Comparison of ENCODE assay signal across 19 cellular contexts in genomic region chr7:40043164-40043563, GRCh38.
DNase-seq lines count a peak whose midpoint lies in the region; ATAC-seq and TF ChIP-seq lines count a peak whose summit lies in the region.
"Had no signal": no experiment of that assay in that cellular context is flagged by ENCODE, and none has a peak within 500 bp of the region (broad histone marks: within the 10 kb centered on the region; RNA-seq: fewer than 3 reads in every experiment).

No MANE protein-coding gene starts in this region.

- no peak overlapping the region for H2BK5ac ChIP-seq in H9 (ENCODE audit: insufficient read length, low read length)

- H2AFZ ChIP-seq in H9 (ENCODE audit: low read length): no peak overlapping the region
- H2AFZ ChIP-seq: GM23248 had no signal

- H2BK20ac ChIP-seq in H9 (ENCODE audit: low read depth, low read length, poor library complexity, severe bottlenecking): no peak overlapping the region

- no peaks in the 10 kb centered on the region for H4K20me1 ChIP-seq in H9 (ENCODE audit: control insufficient read depth, insufficient read depth, insufficient read length)

- no peak overlapping the region for H4K5ac ChIP-seq in H9 (ENCODE audit: insufficient read length, low read depth, low read length)

- no peak overlapping the region for H3K56ac ChIP-seq in H9 (ENCODE audit: insufficient read length, low read depth, low read length)

- no peak overlapping the region for H2BK12ac ChIP-seq in H9 (ENCODE audit: insufficient read length, low read depth, low read length)

- H3K4me3 ChIP-seq in naive thymus-derived CD4-positive, alpha-beta T cell (ENCODE audit: low read length): no peak overlapping the region
- H3K4me3 ChIP-seq: BLaER1, GM23248 had no signal

- H3K4me1 ChIP-seq in H9 (ENCODE audit: insufficient read depth, low read length): no peaks in the 10 kb centered on the region
- H3K4me1 ChIP-seq in naive thymus-derived CD4-positive, alpha-beta T cell (ENCODE audit: control insufficient read depth in 2 of 2, insufficient read depth in 2 of 2, low read length in 2 of 2): no peaks in the 10 kb centered on the region
- H3K4me1 ChIP-seq: BLaER1, Caco-2 had no signal

- H3K9me3 Mint-ChIP-seq in activated T-cell treated with anti-CD3 and anti-CD28 coated beads, Interleukin-2, amount 50 U/mL, for 24 hours: no peaks in the 10 kb centered on the region
- H3K9me3 Mint-ChIP-seq in activated T-cell treated with anti-CD3 and anti-CD28 coated beads, Interleukin-2, amount 50 U/mL, for 4 hours: no peaks in the 10 kb centered on the region
- H3K9me3 Mint-ChIP-seq in H9: no peaks in the 10 kb centered on the region
- H3K9me3 Mint-ChIP-seq in naive thymus-derived CD4-positive, alpha-beta T cell: no peaks in the 10 kb centered on the region
- no peaks in the 10 kb centered on the region for H3K9me3 Mint-ChIP-seq in stimulated activated naive B cell treated with anti-CD40 and anti-IgM and Interleukin-4, amounts not matched to agents 10 μg/mL and 1 μg/mL and 100 μg/mL, for 72 hours
- no peaks in the 10 kb centered on the region for H3K9me3 Mint-ChIP-seq in type B pancreatic cell
- H3K9me3 Mint-ChIP-seq: CD4-positive, CD25-positive, alpha-beta regulatory T cell; CD8-positive, alpha-beta T cell had no signal

- no peak overlapping the region for H3K4me3 Mint-ChIP-seq in activated T-cell treated with anti-CD3 and anti-CD28 coated beads, Interleukin-2, amount 50 U/mL, for 24 hours
- no peak overlapping the region for H3K4me3 Mint-ChIP-seq in activated T-cell treated with anti-CD3 and anti-CD28 coated beads, Interleukin-2, amount 50 U/mL, for 4 hours
- H3K4me3 Mint-ChIP-seq in H9 (no peak overlapping the region), type B pancreatic cell (no peak overlapping the region)
- no peak overlapping the region for H3K4me3 Mint-ChIP-seq in naive thymus-derived CD4-positive, alpha-beta T cell
- no peak overlapping the region for H3K4me3 Mint-ChIP-seq in stimulated activated naive B cell treated with anti-CD40 and anti-IgM and Interleukin-4, amounts not matched to agents 10 μg/mL and 1 μg/mL and 100 μg/mL, for 72 hours
- H3K4me3 Mint-ChIP-seq: B cell; CD4-positive, CD25-positive, alpha-beta regulatory T cell; CD8-positive, alpha-beta T cell had no signal

- H3K36me3 Mint-ChIP-seq in activated T-cell treated with anti-CD3 and anti-CD28 coated beads, Interleukin-2, amount 50 U/mL, for 24 hours (ENCODE audit: low read depth): peaks cover 15% of the 10 kb centered on the region
- peaks cover 3% of the 10 kb centered on the region for H3K36me3 Mint-ChIP-seq in activated T-cell treated with anti-CD3 and anti-CD28 coated beads, Interleukin-2, amount 50 U/mL, for 4 hours (ENCODE audit: insufficient read depth)
- H3K36me3 Mint-ChIP-seq in H9 (ENCODE audit: insufficient read depth in 1 of 3, low read depth in 3 of 3) (peaks cover 0 to 9% (median 8%) of the 10 kb centered on the region in 3 experiments; a peak in 6 of 7 replicates), type B pancreatic cell (peaks cover 9% of the 10 kb centered on the region)
- H3K36me3 Mint-ChIP-seq in naive thymus-derived CD4-positive, alpha-beta T cell: peaks cover 0 to 4% (median 0%) of the 10 kb centered on the region in 5 donors
- peaks cover 9 to 13% of the 10 kb centered on the region in 2 donors for H3K36me3 Mint-ChIP-seq in stimulated activated naive B cell treated with anti-CD40 and anti-IgM and Interleukin-4, amounts not matched to agents 10 μg/mL and 1 μg/mL and 100 μg/mL, for 72 hours

- no peak overlapping the region for H3K4me2 ChIP-seq in H9 (ENCODE audit: insufficient read depth, insufficient read length, low read length)
- H3K4me2 ChIP-seq: BLaER1 had no signal

- peaks cover 3% of the 10 kb centered on the region for H3K4me1 Mint-ChIP-seq in activated T-cell treated with anti-CD3 and anti-CD28 coated beads, Interleukin-2, amount 50 U/mL, for 24 hours (ENCODE audit: low read depth)
- no peaks in the 10 kb centered on the region for H3K4me1 Mint-ChIP-seq in activated T-cell treated with anti-CD3 and anti-CD28 coated beads, Interleukin-2, amount 50 U/mL, for 4 hours (ENCODE audit: low read depth)
- H3K4me1 Mint-ChIP-seq in H9 (no peaks in the 10 kb centered on the region), type B pancreatic cell (ENCODE audit: unreplicated experiment) (no peaks in the 10 kb centered on the region)
- peaks cover 0 to 14% (median 9%) of the 10 kb centered on the region in 7 donors for H3K4me1 Mint-ChIP-seq in naive thymus-derived CD4-positive, alpha-beta T cell
- H3K4me1 Mint-ChIP-seq in stimulated activated naive B cell treated with anti-CD40 and anti-IgM and Interleukin-4, amounts not matched to agents 10 μg/mL and 1 μg/mL and 100 μg/mL, for 72 hours: peaks cover 0 to 1% of the 10 kb centered on the region in 2 donors
- H3K4me1 Mint-ChIP-seq: B cell had no signal

- POLR2A ChIA-PET in naive thymus-derived CD4-positive, alpha-beta T cell (lab: Charles Lee): no interaction called here

- H3K27ac ChIP-seq in H9 (ENCODE audit: insufficient read length, low read depth, low read length): no peak overlapping the region
- no peak overlapping the region for H3K27ac ChIP-seq in naive thymus-derived CD4-positive, alpha-beta T cell (ENCODE audit: low read depth, low read length)
- H3K27ac ChIP-seq: 22Rv1, BLaER1, C4-2B, GM23248 had no signal

- no peaks in the 10 kb centered on the region for H3K23me2 ChIP-seq in H9 (ENCODE audit: insufficient read length, low read depth, low read length, poor library complexity, severe bottlenecking)

- no peaks in the 10 kb centered on the region for H3K79me1 ChIP-seq in H9 (ENCODE audit: insufficient read depth, low read depth, low read length, poor library complexity, severe bottlenecking)

- no peak overlapping the region for H4K8ac ChIP-seq in H9 (replicated peaks; ENCODE audit: insufficient read length, low read depth, low read length)

- no peaks in the 10 kb centered on the region for H3K27me3 Mint-ChIP-seq in activated T-cell treated with anti-CD3 and anti-CD28 coated beads, Interleukin-2, amount 50 U/mL, for 24 hours
- H3K27me3 Mint-ChIP-seq in activated T-cell treated with anti-CD3 and anti-CD28 coated beads, Interleukin-2, amount 50 U/mL, for 4 hours (ENCODE audit: low read depth): no peaks in the 10 kb centered on the region
- no peaks in the 10 kb centered on the region for H3K27me3 Mint-ChIP-seq in H9 (ENCODE audit: low read depth)
- H3K27me3 Mint-ChIP-seq in naive thymus-derived CD4-positive, alpha-beta T cell: no peaks in the 10 kb centered on the region
- no peaks in the 10 kb centered on the region for H3K27me3 Mint-ChIP-seq in stimulated activated naive B cell treated with anti-CD40 and anti-IgM and Interleukin-4, amounts not matched to agents 10 μg/mL and 1 μg/mL and 100 μg/mL, for 72 hours
- H3K27me3 Mint-ChIP-seq in type B pancreatic cell: no peaks in the 10 kb centered on the region
- H3K27me3 Mint-ChIP-seq: B cell; CD4-positive, CD25-positive, alpha-beta regulatory T cell had no signal

- no peak overlapping the region for H2BK15ac ChIP-seq in H9 (ENCODE audit: low read depth, low read length)

- no peak overlapping the region for H3T11ph ChIP-seq in H9 (ENCODE audit: low read length)

- no peak overlapping the region for H3K4ac ChIP-seq in H9 (ENCODE audit: low read depth, low read length)

- H3K27me3 ChIP-seq in H9 (ENCODE audit: insufficient read depth, low read length): no peaks in the 10 kb centered on the region
- no peaks in the 10 kb centered on the region for H3K27me3 ChIP-seq in naive thymus-derived CD4-positive, alpha-beta T cell (ENCODE audit: control insufficient read depth in 2 of 2, insufficient read depth in 2 of 2, low read length in 2 of 2)
- H3K27me3 ChIP-seq: BLaER1 had no signal

- no peak overlapping the region for H2BK120ac ChIP-seq in H9 (ENCODE audit: low read depth, low read length, poor library complexity, severe bottlenecking)

- H2AK5ac ChIP-seq in H9 (ENCODE audit: insufficient read length, low read length): no peak overlapping the region

- no peak for DNase-seq in activated T-cell treated with anti-CD3 and anti-CD28 coated beads, Interleukin-2, amount 50 U/mL, for 24 hours
- DNase-seq in activated T-cell treated with anti-CD3 and anti-CD28 coated beads, Interleukin-2, amount 50 U/mL, for 4 hours: no peak
- DNase-seq in H9 (no peak), type B pancreatic cell (ENCODE audit: extremely low spot score, unreplicated experiment) (no peak)
- no peak for DNase-seq in naive thymus-derived CD4-positive, alpha-beta T cell
- no peak for DNase-seq in stimulated activated naive B cell treated with anti-CD40 and anti-IgM and Interleukin-4, amounts not matched to agents 10 μg/mL and 1 μg/mL and 100 μg/mL, for 72 hours
- DNase-seq: Caco-2; CD4-positive, CD25-positive, alpha-beta regulatory T cell; CD8-positive, alpha-beta T cell; DMS153; DND-41; GM23248; H7 had no signal

- WGBS in H9 (ENCODE audit: extremely low coverage, insufficient read length, low lambda C conversion rate): no CpG with 5 or more reads among the region's 2 CpGs

- no peak for ATAC-seq in activated T-cell treated with anti-CD3 and anti-CD28 coated beads, Interleukin-2, amount 50 U/mL, for 4 hours
- no peak for ATAC-seq in naive thymus-derived CD4-positive, alpha-beta T cell
- ATAC-seq in stimulated activated naive B cell treated with anti-CD40 and anti-IgM and Interleukin-4, amounts not matched to agents 10 μg/mL and 1 μg/mL and 100 μg/mL, for 72 hours (replicated peaks): no peak
- ATAC-seq in HG02870 (IDR thresholded peaks at IDR 0.05; ENCODE audit: unreplicated experiment): no peak
- ATAC-seq: CD8-positive, alpha-beta T cell; HCT116 had no signal

- no peaks in the 10 kb centered on the region for H3K9me3 ChIP-seq in H9 (ENCODE audit: control insufficient read depth, low read depth, low read length)
- H3K9me3 ChIP-seq in naive thymus-derived CD4-positive, alpha-beta T cell (ENCODE audit: control insufficient read depth in 2 of 3, low read length in 3 of 3): no peaks in the 10 kb centered on the region
- H3K9me3 ChIP-seq: BLaER1, Caco-2 had no signal

- H4K91ac ChIP-seq in H9 (ENCODE audit: insufficient read length, low read depth, low read length): no peak overlapping the region

- H3K36me3 ChIP-seq in naive thymus-derived CD4-positive, alpha-beta T cell (ENCODE audit: control insufficient read depth in 2 of 3, insufficient read depth in 3 of 3, low read length in 3 of 3): peaks cover 0 to 7% (median 3%) of the 10 kb centered on the region in 3 experiments

- H3K14ac ChIP-seq in H9 (ENCODE audit: insufficient read depth, low read length): no peak overlapping the region

- no peak overlapping the region for H3K9ac ChIP-seq in H9 (ENCODE audit: extremely low read depth, insufficient read length, low read length)
- H3K9ac ChIP-seq: BLaER1, GM23248 had no signal

- TF ChIP-seq CTCF in H9 (conservative IDR thresholded peaks at IDR 0.05) (no peak), type B pancreatic cell (conservative IDR thresholded peaks at IDR 0.05) (no peak)

- H3K23ac ChIP-seq in H9 (ENCODE audit: insufficient read length, low read depth, low read length): no peak overlapping the region

- CTCF ChIA-PET in naive thymus-derived CD4-positive, alpha-beta T cell (lab: Charles Lee): interaction anchor here (0.6 to 0.7 kb wide), 2 partner anchors 147 to 282 kb away, joined by 3 read pairs; no protein-coding TSS in a partner anchor

- H3K27ac Mint-ChIP-seq in activated T-cell treated with anti-CD3 and anti-CD28 coated beads, Interleukin-2, amount 50 U/mL, for 24 hours: peak overlapping the region; percentile 67
- peak overlapping the region; percentile 79 to 89 (median 83); a peak in 4 of 7 replicates for H3K27ac Mint-ChIP-seq in H9
- peak overlapping the region in 6 of 9 donors; percentile 3 to 76 (median 40) for H3K27ac Mint-ChIP-seq in naive thymus-derived CD4-positive, alpha-beta T cell
- peak overlapping the region; percentile 78 for H3K27ac Mint-ChIP-seq in stimulated activated naive B cell treated with anti-CD40 and anti-IgM and Interleukin-4, amounts not matched to agents 10 μg/mL and 1 μg/mL and 100 μg/mL, for 72 hours
- no peak overlapping the region for H3K27ac Mint-ChIP-seq in type B pancreatic cell
- H3K27ac Mint-ChIP-seq: B cell; CD4-positive, CD25-positive, alpha-beta regulatory T cell had no signal

- intact Hi-C loops in naive thymus-derived CD4-positive, alpha-beta T cell (cut with micrococcal nuclease): loop anchor here in 1 of 2 donors (5.0 kb wide), 1 partner anchor 36 kb away; no protein-coding TSS in a partner anchor

- H3K79me2 ChIP-seq in H9 (ENCODE audit: insufficient read depth, low read length): no peaks in the 10 kb centered on the region

- H3K18ac ChIP-seq in H9 (ENCODE audit: insufficient read length, low read depth, low read length): no peak overlapping the region
